ENCODE assay signal across 10 cellular contexts in genomic region chr2:168768357-168768756, GRCh38. TPM values are rescaled to one million over a fixed set of nuclear protein-coding genes. Genes with fewer than 3 reads are reported as not detected.
"Had no signal": no experiment of that assay in that cellular context is flagged by ENCODE, and none has a peak within 500 bp of the region (broad histone marks: within the 10 kb centered on the region; RNA-seq: fewer than 3 reads in every experiment).

No MANE protein-coding gene starts in this region.

RNA-seq across cellular contexts. Expression of gene NOSTRIN, which starts 34.1 kb away (rescaled TPM):
- total RNA-seq: activated CD4-positive, alpha-beta memory T cell treated with anti-CD3 and anti-CD28 coated beads, Interleukin-2, amount 10 ng/mL, durations not matched to agents 7 days and 5 days; activated CD4-positive, alpha-beta T cell treated with anti-CD3 and anti-CD28 coated beads for 36 hours; activated CD4-positive, alpha-beta T cell treated with anti-CD3 and anti-CD28 coated beads, Interleukin-2, amount 10 ng/mL, durations not matched to agents 7 days and 5 days; activated CD8-positive, alpha-beta memory T cell treated with anti-CD3 and anti-CD28 coated beads, Interleukin-2, amount 10 ng/mL, durations not matched to agents 7 days and 5 days; activated CD8-positive, alpha-beta T cell treated with anti-CD3 and anti-CD28 coated beads, Interleukin-2, amount 10 ng/mL, durations not matched to agents 7 days and 5 days; activated naive CD8-positive, alpha-beta T cell treated with anti-CD3 and anti-CD28 coated beads, Interleukin-2, amount 10 ng/mL, durations not matched to agents 7 days and 5 days; activated T-helper 2 cell treated with anti-CD3 and anti-CD28 coated beads, Interferon-gamma antibody, Interleukin-2, Interleukin-4, amounts not matched to agents 10 μg/mL and 5 μg/mL and 100 μg/mL, durations not matched to agents 14 hours and 24 hours and 36 hours; T-helper 1 cell treated with Interleukin-12 subunit alpha and Interleukin-12 subunit beta and Interleukin-4 antibody, amounts not matched to agents 30 ng/mL and 1 ng/mL, for 36 hours; T-helper 17 cell; T-helper 2 cell treated with Interferon-gamma antibody and Interleukin-4, amounts not matched to agents 100 ng/mL and 5 ng/mL, for 36 hours had no signal
